In genomic region chr6:24779416-24779815, GRCh38 we compare ENCODE assay signal across 1 cellular context.
TF ChIP-seq lines count a peak whose summit lies in the region.

No MANE protein-coding gene starts in this region.

TF ChIP-seq in IMR-90, 13 proteins besides CTCF, POLR2A, EP300 and RAD21:
- TF ChIP-seq CEBPB (IDR thresholded peaks at IDR 0.05; ENCODE audit: low read depth, low read length) (no peak), USF2 (IDR thresholded peaks at IDR 0.05; ENCODE audit: low read depth, low read length) (no peak)
